ENCODE assay signal across 9 cellular contexts in genomic region chr2:174633621-174633927, GRCh38. TPM values are rescaled to one million over a fixed set of nuclear protein-coding genes. Genes with fewer than 3 reads are reported as not detected.
DNase-seq lines count a peak whose midpoint lies in the region; ATAC-seq and TF ChIP-seq lines count a peak whose summit lies in the region.
"Had no signal": no experiment of that assay in that cellular context is flagged by ENCODE, and none has a peak within 500 bp of the region (broad histone marks: within the 10 kb centered on the region; RNA-seq: fewer than 3 reads in every experiment).

No MANE protein-coding gene starts in this region.

- H3K18ac ChIP-seq in mesendoderm (ENCODE audit: low read length), result no peak overlapping the region

- no peaks in the 10 kb centered on the region for H3K79me2 ChIP-seq in mesendoderm (ENCODE audit: control insufficient read depth, insufficient read depth, low read length)

- DNase-seq in activated T-cell treated with anti-CD3 and anti-CD28 coated beads, Interleukin-2, amount 50 U/mL, for 4 hours, result no peak
- no peak for DNase-seq in activated T-cell treated with anti-CD3 and anti-CD28 coated beads, Interleukin-2, amount 50 U/mL, for 1 hour
- DNase-seq in adrenal gland (no peak), mesendoderm (peak; percentile 13), upper lobe of left lung (no peak), body of pancreas (no peak), NCI-H146 (lab: John Stamatoyannopoulos, UW) (no peak)
- DNase-seq: T1000 had no signal

- H3K4me1 ChIP-seq in adrenal gland (replicated peaks in 1 of 2) (peaks cover 0 to 10% of the 10 kb centered on the region in 2 donors), mesendoderm (ENCODE audit: control insufficient read depth, low read depth, low read length) (peaks cover 9% of the 10 kb centered on the region), upper lobe of left lung (peaks cover 0 to 16% (median 13%) of the 10 kb centered on the region in 4 donors), body of pancreas (no peaks in the 10 kb centered on the region)

- WGBS in adrenal gland, 4 donors, result 60 to 69% (median 67%) methylated on average over 8 of the region's 8 CpGs
- WGBS in mesendoderm (ENCODE audit: extremely low coverage, insufficient coverage, low lambda C conversion rate), result no CpG with 5 or more reads among the region's 8 CpGs
- WGBS in upper lobe of left lung, 2 donors, result 47 to 62% methylated on average over 8 of the region's 8 CpGs
- WGBS in body of pancreas, 2 donors, result 73 to 87% methylated on average over 8 of the region's 8 CpGs

- H3K4me1 Mint-ChIP-seq in activated T-cell treated with anti-CD3 and anti-CD28 coated beads, Interleukin-2, amount 50 U/mL, for 4 hours (ENCODE audit: low read depth), result peaks cover 72% of the 10 kb centered on the region

- intact Hi-C loops in adrenal gland (cut with DNase I) (no loop called here), body of pancreas (cut with DNase I) (no loop called here)

- no peak for TF ChIP-seq EP300 in upper lobe of left lung (IDR thresholded peaks at IDR 0.05)

- no peak overlapping the region for H2AK5ac ChIP-seq in mesendoderm (ENCODE audit: low read length)

- no peak for TF ChIP-seq POLR2A in adrenal gland (IDR thresholded peaks at IDR 0.05)
- no peak for TF ChIP-seq POLR2A in upper lobe of left lung (IDR thresholded peaks at IDR 0.05)
- TF ChIP-seq POLR2A in body of pancreas (IDR thresholded peaks at IDR 0.05), result no peak

- no peak overlapping the region for H2BK120ac ChIP-seq in mesendoderm (ENCODE audit: low read depth, low read length)

- ATAC-seq in activated T-cell treated with anti-CD3 and anti-CD28 coated beads, Interleukin-2, amount 50 U/mL, for 4 hours, result no peak
- ATAC-seq in upper lobe of left lung (ENCODE audit: low FRiP score in 2 of 2) (peak in 1 of 2 donors; percentile 46), GM19463 (IDR thresholded peaks at IDR 0.05; ENCODE audit: unreplicated experiment) (no peak), body of pancreas (no peak)

- no peak overlapping the region for H2BK5ac ChIP-seq in mesendoderm (ENCODE audit: low read length)

- H3K36me3 ChIP-seq in adrenal gland (replicated peaks in 1 of 2), result no peaks in the 10 kb centered on the region
- no peaks in the 10 kb centered on the region for H3K36me3 ChIP-seq in mesendoderm (ENCODE audit: control insufficient read depth, insufficient read depth, low read length)
- peaks cover 0 to 3% (median 0%) of the 10 kb centered on the region in 4 donors for H3K36me3 ChIP-seq in upper lobe of left lung
- no peaks in the 10 kb centered on the region for H3K36me3 ChIP-seq in body of pancreas (replicated peaks in 1 of 2; ENCODE audit: insufficient read depth in 1 of 2, low read depth in 2 of 2)

- no peak for TF ChIP-seq CTCF in adrenal gland (IDR thresholded peaks at IDR 0.05)
- no peak for TF ChIP-seq CTCF in upper lobe of left lung (IDR thresholded peaks at IDR 0.05)
- no peak for TF ChIP-seq CTCF in body of pancreas (IDR thresholded peaks at IDR 0.05)

- no peak overlapping the region for H3K9ac ChIP-seq in mesendoderm (ENCODE audit: low read length)

- H3K4me2 ChIP-seq in mesendoderm (ENCODE audit: low read length), result no peak overlapping the region

- H3K9me3 ChIP-seq in adrenal gland (replicated peaks in 1 of 3) (no peaks in the 10 kb centered on the region), upper lobe of left lung (no peaks in the 10 kb centered on the region), body of pancreas (no peaks in the 10 kb centered on the region)

- no peak overlapping the region for H4K5ac ChIP-seq in mesendoderm (ENCODE audit: low read length)

- H3K27me3 Mint-ChIP-seq in activated T-cell treated with anti-CD3 and anti-CD28 coated beads, Interleukin-2, amount 50 U/mL, for 4 hours (ENCODE audit: low read depth), result no peaks in the 10 kb centered on the region

- H3K9me3 Mint-ChIP-seq in activated T-cell treated with anti-CD3 and anti-CD28 coated beads, Interleukin-2, amount 50 U/mL, for 4 hours, result peaks cover 2% of the 10 kb centered on the region

- H3K27me3 ChIP-seq in adrenal gland, result no peaks in the 10 kb centered on the region
- no peaks in the 10 kb centered on the region for H3K27me3 ChIP-seq in mesendoderm (ENCODE audit: insufficient read depth, low read length, poor library complexity)
- H3K27me3 ChIP-seq in upper lobe of left lung, result no peaks in the 10 kb centered on the region
- no peaks in the 10 kb centered on the region for H3K27me3 ChIP-seq in body of pancreas

- no peak overlapping the region for H3K4ac ChIP-seq in mesendoderm (ENCODE audit: low read depth, low read length)

- H4K8ac ChIP-seq in mesendoderm (ENCODE audit: low read depth, low read length), result no peak overlapping the region

- H3K27ac ChIP-seq in adrenal gland, result peak overlapping the region in 3 of 5 donors; percentile 39 to 73 (median 67)
- no peak overlapping the region for H3K27ac ChIP-seq in mesendoderm (ENCODE audit: low read depth, low read length)
- peak overlapping the region; percentile 81 to 83 (median 82) for H3K27ac ChIP-seq in upper lobe of left lung
- peak overlapping the region in 1 of 4 donors; percentile 62 for H3K27ac ChIP-seq in body of pancreas

- H3K56ac ChIP-seq in mesendoderm (ENCODE audit: low read length), result no peak overlapping the region

- no peak overlapping the region for H3K23ac ChIP-seq in mesendoderm (ENCODE audit: low read length)

- H3K4me3 Mint-ChIP-seq in activated T-cell treated with anti-CD3 and anti-CD28 coated beads, Interleukin-2, amount 50 U/mL, for 4 hours, result peak overlapping the region; percentile 89

- peaks cover 11% of the 10 kb centered on the region for H3K36me3 Mint-ChIP-seq in activated T-cell treated with anti-CD3 and anti-CD28 coated beads, Interleukin-2, amount 50 U/mL, for 4 hours (ENCODE audit: insufficient read depth)

- H3K79me1 ChIP-seq in mesendoderm (ENCODE audit: low read length), result no peaks in the 10 kb centered on the region

- H3K4me3 ChIP-seq in adrenal gland (peak overlapping the region in 1 of 4 donors; percentile 35), mesendoderm (ENCODE audit: low read length) (no peak overlapping the region), upper lobe of left lung (peak overlapping the region in 3 of 4 donors; percentile 22 to 45 (median 36)), body of pancreas (no peak overlapping the region)

- no peak overlapping the region for H2BK15ac ChIP-seq in mesendoderm (replicated peaks; ENCODE audit: low read depth)

RNA-seq across cellular contexts. Expression of gene WIPF1, which starts 36.0 kb away (rescaled TPM):
- total RNA-seq in activated T-cell treated with anti-CD3 and anti-CD28 coated beads, Interleukin-2, amount 50 U/mL, for 4 hours, result 100 to 1,000 TPM in 2 of 3 donors, 10 to 100 TPM in 1; 95.1 to 122 (median 101) TPM
- total RNA-seq in adrenal gland (10 to 100 TPM; 12.1 to 42.4 (median 29.5) TPM), upper lobe of left lung (10 to 100 TPM; 25.1 to 79.0 (median 48.9) TPM), body of pancreas (10 to 100 TPM in 1 of 2 donors, 1 to 10 TPM in 1; 8.0 to 15.5 TPM)
- polyA plus RNA-seq in adrenal gland, result 10 to 100 TPM; 13.5 to 29.0 (median 23.5) TPM
- polyA plus RNA-seq in mesendoderm (2013, experiment 1 of 2), result 11.6 TPM
- polyA plus RNA-seq in mesendoderm (2013, experiment 2 of 2), result 12.1 TPM

Comparison
In these comparisons a context has a peak if more than half of its experiments do, and no peak if none do; other contexts are left out.
1. H3K4me3 ChIP-seq: peak in upper lobe of left lung (3 of 4); none in mesendoderm (single experiment) and body of pancreas (0 of 2).